17 cellular contexts compared by ENCODE assay signal in the genomic region with DNA sequence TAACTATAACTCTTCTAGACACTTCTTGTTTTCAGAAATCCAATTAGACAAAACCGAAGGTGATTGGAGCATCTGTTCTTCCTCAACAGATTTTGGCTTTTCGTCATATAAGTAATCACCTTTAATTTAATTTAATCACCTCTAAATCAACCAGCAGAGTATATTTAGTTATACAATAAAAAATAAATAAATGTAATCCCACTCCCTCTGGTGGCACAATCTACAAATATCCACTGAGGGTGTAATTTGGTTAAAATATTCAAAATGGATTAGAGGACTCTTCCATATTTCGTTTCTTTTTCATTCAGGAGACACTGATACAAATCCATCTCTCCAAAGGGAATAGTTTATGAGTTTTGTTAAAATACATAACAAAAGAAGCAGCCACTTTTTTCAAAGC. TPM values are rescaled to one million over a fixed set of nuclear protein-coding genes. Genes with fewer than 3 reads are reported as not detected.
A peak's percentile ranks its signal among the peaks of the same experiment; 100 is the strongest.
DNase-seq lines count a peak whose midpoint lies in the region; ATAC-seq and TF ChIP-seq lines count a peak whose summit lies in the region.
"Had no signal": no experiment of that assay in that cellular context is flagged by ENCODE, and none has a peak within 500 bp of the region (broad histone marks: within the 10 kb centered on the region; RNA-seq: fewer than 3 reads in every experiment).

No MANE protein-coding gene starts in this region.

- peak; percentile 3 for DNase-seq in Jurkat, Clone E6-1 (ENCODE audit: low read depth, low spot score)
- peak; percentile 15 for DNase-seq in SK-N-DZ (ENCODE audit: low spot score)
- no peak for DNase-seq in glutamatergic neuron
- DNase-seq in SKM-1 treated with dmso at 0.1 percent for 144 hours (lab: John Stamatoyannopoulos, UW; ENCODE audit: unreplicated experiment): no peak
- DNase-seq in activated CD4-positive, alpha-beta T cell treated with anti-CD3 and anti-CD28 coated beads, Interleukin-2, amount 10 ng/mL, durations not matched to agents 24 days and 14 days: no peak
- no peak for DNase-seq in activated CD4-positive, alpha-beta T cell treated with anti-CD3 and anti-CD28 coated beads for 1 hour
- DNase-seq: activated CD8-positive, alpha-beta T cell treated with anti-CD3 and anti-CD28 coated beads, Interleukin-2, amount 10 ng/mL, durations not matched to agents 7 days and 5 days; activated naive CD4-positive, alpha-beta T cell; cerebellar nuclear complex; KG1; stimulated activated CD4-positive, alpha-beta T cell treated with anti-CD3 and anti-CD28 coated beads, Interleukin-12 subunit alpha, Interleukin-12 subunit beta, amount 100 ng/mL, for 4 hours had no signal

- no peaks in the 10 kb centered on the region for H3K4me1 Mint-ChIP-seq in glutamatergic neuron (ENCODE audit: low read depth, unreplicated experiment)
- H3K4me1 Mint-ChIP-seq in activated CD4-positive, alpha-beta T cell treated with anti-CD3 and anti-CD28 coated beads, Interleukin-2, amount 10 ng/mL, durations not matched to agents 24 days and 14 days: no peaks in the 10 kb centered on the region

- H3K4me3 Mint-ChIP-seq in glutamatergic neuron (ENCODE audit: unreplicated experiment): no peak overlapping the region
- no peak overlapping the region for H3K4me3 Mint-ChIP-seq in activated CD4-positive, alpha-beta T cell treated with anti-CD3 and anti-CD28 coated beads, Interleukin-2, amount 10 ng/mL, durations not matched to agents 24 days and 14 days
- H3K4me3 Mint-ChIP-seq: activated CD8-positive, alpha-beta T cell treated with anti-CD3 and anti-CD28 coated beads, Interleukin-2, amount 10 ng/mL, durations not matched to agents 7 days and 5 days; T-helper 2 cell treated with Interferon-gamma antibody and Interleukin-4, amounts not matched to agents 5 μg/mL and 100 μg/mL, for 36 hours had no signal

- H3K4me3 ChIP-seq in Jurkat, Clone E6-1 (ENCODE audit: low read length): no peak overlapping the region

- no peak overlapping the region for H3K27ac ChIP-seq in C4-2B

- no peak for ATAC-seq in HG03039 (IDR thresholded peaks at IDR 0.05; ENCODE audit: unreplicated experiment)
- ATAC-seq: activated CD8-positive, alpha-beta T cell treated with anti-CD3 and anti-CD28 coated beads, Interleukin-2, amount 10 ng/mL, durations not matched to agents 7 days and 5 days had no signal

- no peaks in the 10 kb centered on the region for H3K9me3 Mint-ChIP-seq in glutamatergic neuron (ENCODE audit: unreplicated experiment)
- H3K9me3 Mint-ChIP-seq in activated CD4-positive, alpha-beta T cell treated with anti-CD3 and anti-CD28 coated beads, Interleukin-2, amount 10 ng/mL, durations not matched to agents 24 days and 14 days: no peaks in the 10 kb centered on the region
- H3K9me3 Mint-ChIP-seq: T-helper 2 cell treated with Interferon-gamma antibody and Interleukin-4, amounts not matched to agents 5 μg/mL and 100 μg/mL, for 36 hours had no signal

- no peaks in the 10 kb centered on the region for H3K36me3 Mint-ChIP-seq in glutamatergic neuron (ENCODE audit: unreplicated experiment)
- no peaks in the 10 kb centered on the region for H3K36me3 Mint-ChIP-seq in activated CD4-positive, alpha-beta T cell treated with anti-CD3 and anti-CD28 coated beads, Interleukin-2, amount 10 ng/mL, durations not matched to agents 24 days and 14 days (ENCODE audit: low read depth)

- intact Hi-C loops in activated CD4-positive, alpha-beta T cell treated with anti-CD3 and anti-CD28 coated beads, Interleukin-2, amount 10 ng/mL, durations not matched to agents 24 days and 14 days (cut with micrococcal nuclease): no loop called here

- no peaks in the 10 kb centered on the region for H3K27me3 Mint-ChIP-seq in glutamatergic neuron (ENCODE audit: unreplicated experiment)
- H3K27me3 Mint-ChIP-seq in activated CD4-positive, alpha-beta T cell treated with anti-CD3 and anti-CD28 coated beads, Interleukin-2, amount 10 ng/mL, durations not matched to agents 24 days and 14 days: peaks cover 2% of the 10 kb centered on the region

- TF ChIP-seq CTCF in C4-2B (conservative IDR thresholded peaks at IDR 0.05) (peak; percentile 57), glutamatergic neuron (IDR thresholded peaks at IDR 0.05; ENCODE audit: partially characterized antibody, unreplicated experiment) (peak; percentile 61)

- no peak overlapping the region for H3K27ac Mint-ChIP-seq in glutamatergic neuron (ENCODE audit: unreplicated experiment)
- H3K27ac Mint-ChIP-seq in activated CD4-positive, alpha-beta T cell treated with anti-CD3 and anti-CD28 coated beads, Interleukin-2, amount 10 ng/mL, durations not matched to agents 24 days and 14 days: no peak overlapping the region
- H3K27ac Mint-ChIP-seq: activated CD8-positive, alpha-beta T cell treated with anti-CD3 and anti-CD28 coated beads, Interleukin-2, amount 10 ng/mL, durations not matched to agents 7 days and 5 days; T-helper 2 cell treated with Interferon-gamma antibody and Interleukin-4, amounts not matched to agents 5 μg/mL and 100 μg/mL, for 36 hours had no signal

RNA-seq across cellular contexts. Expression of a gene that starts 18.3 kb away (rescaled TPM):
- polyA plus RNA-seq in Jurkat, Clone E6-1 (2012; ENCODE audit: insufficient read depth, insufficient read length): not detected
- not detected in 2 replicates for polyA plus RNA-seq in SK-N-DZ (2014; cell fraction: cytosol; rRNA removed)
- polyA plus RNA-seq in SK-N-DZ (2014; cell fraction: nucleus; rRNA removed): not detected in 2 replicates
- not detected for total RNA-seq in glutamatergic neuron (ENCODE audit: unreplicated experiment)
- total RNA-seq in activated CD4-positive, alpha-beta T cell treated with anti-CD3 and anti-CD28 coated beads, Interleukin-2, amount 10 ng/mL, durations not matched to agents 24 days and 14 days: not detected in 2 replicates
- total RNA-seq: activated CD8-positive, alpha-beta T cell treated with anti-CD3 and anti-CD28 coated beads, Interleukin-2, amount 10 ng/mL, durations not matched to agents 7 days and 5 days; osteocyte had no signal
- polyA plus RNA-seq: esophagus, thymus had no signal

Comparison
In these comparisons a context has a peak if more than half of its experiments do, and no peak if none do; other contexts are left out.
1. DNase-seq: peak in Jurkat, Clone E6-1 (single experiment) and SK-N-DZ (single experiment); none in glutamatergic neuron (single experiment), SKM-1 treated with dmso at 0.1 percent for 144 hours (single experiment), activated CD4-positive, alpha-beta T cell treated with anti-CD3 and anti-CD28 coated beads, Interleukin-2, amount 10 ng/mL, durations not matched to agents 24 days and 14 days (single experiment) and activated CD4-positive, alpha-beta T cell treated with anti-CD3 and anti-CD28 coated beads for 1 hour (single experiment).